Comparison of ENCODE assay signal across 1 cellular context in the genomic region with DNA sequence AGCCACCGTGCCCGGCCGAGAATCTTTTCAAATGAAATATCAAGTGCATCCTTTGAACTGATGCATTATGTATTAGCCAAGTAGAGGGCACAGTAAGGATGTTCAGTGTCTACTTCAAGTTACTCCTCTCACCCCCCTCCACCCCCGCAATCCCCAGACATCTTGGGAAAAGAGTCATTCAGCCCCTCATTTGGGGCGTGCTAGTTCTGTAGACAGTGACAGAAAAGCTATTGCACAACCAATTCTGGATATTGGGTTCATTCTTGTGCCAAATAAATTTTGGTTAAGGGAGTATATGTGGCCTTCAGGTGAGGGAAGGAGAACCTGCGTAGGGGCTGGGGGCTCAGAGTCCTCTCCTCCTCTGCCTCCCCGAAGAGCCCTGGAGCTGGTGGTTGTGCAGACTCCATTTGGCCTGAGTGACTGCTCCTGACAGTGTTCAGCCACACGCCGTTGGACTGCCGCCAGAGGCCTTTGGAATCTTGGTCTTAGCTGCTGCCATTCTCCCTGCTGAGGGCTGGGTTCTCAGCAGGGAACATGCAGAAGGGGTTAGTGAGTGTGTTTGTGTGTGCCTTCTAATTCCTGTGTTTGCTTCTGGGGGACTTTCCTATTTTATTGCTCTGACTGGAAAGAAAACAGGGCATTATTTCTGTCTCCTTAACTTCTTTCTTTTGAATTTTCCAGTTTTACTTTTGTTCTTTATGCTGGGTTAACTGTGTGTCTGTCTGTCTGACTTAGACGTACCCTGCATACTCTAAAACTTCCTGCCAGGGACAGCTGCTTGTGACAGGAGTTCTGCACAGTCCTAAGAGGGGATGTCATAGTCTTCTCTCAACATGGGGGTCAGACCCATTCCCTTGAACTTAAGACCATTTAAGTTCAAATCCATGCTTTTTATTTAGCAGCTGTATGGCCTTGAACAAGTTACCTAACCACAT.
TF ChIP-seq lines count a peak whose summit lies in the region.

No MANE protein-coding gene starts in this region.

TF ChIP-seq in HCT116, 20 proteins besides CTCF, POLR2A, EP300 and RAD21 (continued from another document):
- TF ChIP-seq TCF7L2 (IDR thresholded peaks at IDR 0.05; ENCODE audit: borderline replicate concordance, extremely low read depth, insufficient read depth, insufficient read length): no peak
- no peak for TF ChIP-seq SIN3A (IDR thresholded peaks at IDR 0.05; ENCODE audit: low read depth)
- no peak for TF ChIP-seq ZFX (IDR thresholded peaks at IDR 0.05)
- no peak for TF ChIP-seq MAX (IDR thresholded peaks at IDR 0.05)
- TF ChIP-seq, protein P1, sequence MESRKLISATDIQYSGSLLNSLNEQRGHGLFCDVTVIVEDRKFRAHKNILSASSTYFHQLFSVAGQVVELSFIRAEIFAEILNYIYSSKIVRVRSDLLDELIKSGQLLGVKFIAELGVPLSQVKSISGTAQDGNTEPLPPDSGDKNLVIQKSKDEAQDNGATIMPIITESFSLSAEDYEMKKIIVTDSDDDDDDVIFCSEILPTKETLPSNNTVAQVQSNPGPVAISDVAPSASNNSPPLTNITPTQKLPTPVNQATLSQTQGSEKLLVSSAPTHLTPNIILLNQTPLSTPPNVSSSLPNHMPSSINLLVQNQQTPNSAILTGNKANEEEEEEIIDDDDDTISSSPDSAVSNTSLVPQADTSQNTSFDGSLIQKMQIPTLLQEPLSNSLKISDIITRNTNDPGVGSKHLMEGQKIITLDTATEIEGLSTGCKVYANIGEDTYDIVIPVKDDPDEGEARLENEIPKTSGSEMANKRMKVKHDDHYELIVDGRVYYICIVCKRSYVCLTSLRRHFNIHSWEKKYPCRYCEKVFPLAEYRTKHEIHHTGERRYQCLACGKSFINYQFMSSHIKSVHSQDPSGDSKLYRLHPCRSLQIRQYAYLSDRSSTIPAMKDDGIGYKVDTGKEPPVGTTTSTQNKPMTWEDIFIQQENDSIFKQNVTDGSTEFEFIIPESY (IDR thresholded peaks at IDR 0.05; ENCODE audit: extremely low read depth, insufficient replicate concordance, low read length): no peak
- no peak for TF ChIP-seq EGR1 (IDR thresholded peaks at IDR 0.05; ENCODE audit: low read depth)
- no peak for TF ChIP-seq ZNF274 (IDR thresholded peaks at IDR 0.05; ENCODE audit: low read depth, low read length)
- no peak for TF ChIP-seq POLR2AphosphoS5 (IDR thresholded peaks at IDR 0.05; ENCODE audit: low read depth, low read length)
- TF ChIP-seq, protein P2, sequence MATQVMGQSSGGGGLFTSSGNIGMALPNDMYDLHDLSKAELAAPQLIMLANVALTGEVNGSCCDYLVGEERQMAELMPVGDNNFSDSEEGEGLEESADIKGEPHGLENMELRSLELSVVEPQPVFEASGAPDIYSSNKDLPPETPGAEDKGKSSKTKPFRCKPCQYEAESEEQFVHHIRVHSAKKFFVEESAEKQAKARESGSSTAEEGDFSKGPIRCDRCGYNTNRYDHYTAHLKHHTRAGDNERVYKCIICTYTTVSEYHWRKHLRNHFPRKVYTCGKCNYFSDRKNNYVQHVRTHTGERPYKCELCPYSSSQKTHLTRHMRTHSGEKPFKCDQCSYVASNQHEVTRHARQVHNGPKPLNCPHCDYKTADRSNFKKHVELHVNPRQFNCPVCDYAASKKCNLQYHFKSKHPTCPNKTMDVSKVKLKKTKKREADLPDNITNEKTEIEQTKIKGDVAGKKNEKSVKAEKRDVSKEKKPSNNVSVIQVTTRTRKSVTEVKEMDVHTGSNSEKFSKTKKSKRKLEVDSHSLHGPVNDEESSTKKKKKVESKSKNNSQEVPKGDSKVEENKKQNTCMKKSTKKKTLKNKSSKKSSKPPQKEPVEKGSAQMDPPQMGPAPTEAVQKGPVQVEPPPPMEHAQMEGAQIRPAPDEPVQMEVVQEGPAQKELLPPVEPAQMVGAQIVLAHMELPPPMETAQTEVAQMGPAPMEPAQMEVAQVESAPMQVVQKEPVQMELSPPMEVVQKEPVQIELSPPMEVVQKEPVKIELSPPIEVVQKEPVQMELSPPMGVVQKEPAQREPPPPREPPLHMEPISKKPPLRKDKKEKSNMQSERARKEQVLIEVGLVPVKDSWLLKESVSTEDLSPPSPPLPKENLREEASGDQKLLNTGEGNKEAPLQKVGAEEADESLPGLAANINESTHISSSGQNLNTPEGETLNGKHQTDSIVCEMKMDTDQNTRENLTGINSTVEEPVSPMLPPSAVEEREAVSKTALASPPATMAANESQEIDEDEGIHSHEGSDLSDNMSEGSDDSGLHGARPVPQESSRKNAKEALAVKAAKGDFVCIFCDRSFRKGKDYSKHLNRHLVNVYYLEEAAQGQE (IDR thresholded peaks at IDR 0.05; ENCODE audit: low read depth): no peak
- TF ChIP-seq EZH2phosphoT487 (IDR thresholded peaks at IDR 0.05; ENCODE audit: borderline replicate concordance): no peak
